ENCODE assay signal across 11 cellular contexts in genomic region chr21:44911066-44911383, GRCh38. TPM values are rescaled to one million over a fixed set of nuclear protein-coding genes. Genes with fewer than 3 reads are reported as not detected.
DNase-seq lines count a peak whose midpoint lies in the region; ATAC-seq and TF ChIP-seq lines count a peak whose summit lies in the region.
"Had no signal": no experiment of that assay in that cellular context is flagged by ENCODE, and none has a peak within 500 bp of the region (broad histone marks: within the 10 kb centered on the region; RNA-seq: fewer than 3 reads in every experiment).

No MANE protein-coding gene starts in this region.

- H3K27ac ChIP-seq in SK-N-MC, result peak overlapping the region; percentile 50; the same call in 1 of the 2 replicates
- peak overlapping the region; percentile 40 to 77 (median 61) for H3K27ac ChIP-seq in esophagus squamous epithelium
- H3K27ac ChIP-seq: WERI-Rb-1 had no signal

- H3K36me3 ChIP-seq in SK-N-MC (ENCODE audit: insufficient read depth, low read length), result no peaks in the 10 kb centered on the region
- H3K36me3 ChIP-seq in esophagus squamous epithelium, result no peaks in the 10 kb centered on the region
- H3K36me3 ChIP-seq: WERI-Rb-1 had no signal

- 38 to 44% methylated on average over 9 to 10 of the region's 10 CpGs for WGBS in esophagus squamous epithelium, 2 donors

- DNase-seq in activated CD8-positive, alpha-beta memory T cell treated with anti-CD3 and anti-CD28 coated beads, Interleukin-2, amount 10 ng/mL, durations not matched to agents 7 days and 5 days, result no peak
- DNase-seq in activated CD8-positive, alpha-beta memory T cell treated with anti-CD3 and anti-CD28 coated beads for 24 hours, result no peak
- DNase-seq in SK-N-MC (ENCODE audit: low read depth, low spot score), result no peak
- no peak for DNase-seq in esophagus squamous epithelium (lab: John Stamatoyannopoulos, UW)
- DNase-seq in DMS114 treated with DMSO at 0.1 percent for 48 hours (lab: John Stamatoyannopoulos, UW; ENCODE audit: unreplicated experiment), result no peak
- DNase-seq in ACHN, result no peak
- no peak for DNase-seq in HuH-7.5 (ENCODE audit: low spot score)
- DNase-seq: WERI-Rb-1 had no signal

- no peak for ATAC-seq in activated CD8-positive, alpha-beta memory T cell treated with anti-CD3 and anti-CD28 coated beads, Interleukin-2, amount 10 ng/mL, durations not matched to agents 7 days and 5 days
- ATAC-seq in stimulated activated memory B cell treated with anti-CD40 and anti-IgM and Interleukin-4, amounts not matched to agents 10 μg/mL and 1 μg/mL and 100 μg/mL, for 72 hours, result no peak

- peaks cover 26% of the 10 kb centered on the region for H3K36me3 Mint-ChIP-seq in activated CD8-positive, alpha-beta memory T cell treated with anti-CD3 and anti-CD28 coated beads, Interleukin-2, amount 10 ng/mL, durations not matched to agents 7 days and 5 days
- peaks cover 27% of the 10 kb centered on the region for H3K36me3 Mint-ChIP-seq in stimulated activated memory B cell treated with anti-CD40 and anti-IgM and Interleukin-4, amounts not matched to agents 10 μg/mL and 1 μg/mL and 100 μg/mL, for 72 hours

- TF ChIP-seq CTCF in esophagus squamous epithelium (IDR thresholded peaks at IDR 0.05), result no peak

- H3K4me3 Mint-ChIP-seq in activated CD8-positive, alpha-beta memory T cell treated with anti-CD3 and anti-CD28 coated beads, Interleukin-2, amount 10 ng/mL, durations not matched to agents 7 days and 5 days, result peak overlapping the region; percentile 42
- peak overlapping the region; percentile 10 for H3K4me3 Mint-ChIP-seq in stimulated activated memory B cell treated with anti-CD40 and anti-IgM and Interleukin-4, amounts not matched to agents 10 μg/mL and 1 μg/mL and 100 μg/mL, for 72 hours
- H3K4me3 Mint-ChIP-seq: endodermal cell had no signal

- H3K4me1 Mint-ChIP-seq in activated CD8-positive, alpha-beta memory T cell treated with anti-CD3 and anti-CD28 coated beads, Interleukin-2, amount 10 ng/mL, durations not matched to agents 7 days and 5 days, result peaks cover 52% of the 10 kb centered on the region
- peaks cover 90% of the 10 kb centered on the region for H3K4me1 Mint-ChIP-seq in stimulated activated memory B cell treated with anti-CD40 and anti-IgM and Interleukin-4, amounts not matched to agents 10 μg/mL and 1 μg/mL and 100 μg/mL, for 72 hours

- TF ChIP-seq POLR2A in esophagus squamous epithelium (IDR thresholded peaks at IDR 0.05), result no peak

- peaks cover 0 to 24% (median 0%) of the 10 kb centered on the region in 4 donors for H3K27me3 ChIP-seq in esophagus squamous epithelium

- no peak overlapping the region for H3K9ac ChIP-seq in SK-N-MC (ENCODE audit: insufficient read length)

- H3K4me1 ChIP-seq in esophagus squamous epithelium, result peaks cover 30 to 75% (median 39%) of the 10 kb centered on the region in 3 donors

- in situ Hi-C loops in ACHN (cut with HindIII; ENCODE audit: low pct_ligation_motif_present, low pct_unique_long_range_greater_than_20kb, low sequenced_read_pairs), result no loop called here

- H3K27ac Mint-ChIP-seq in activated CD8-positive, alpha-beta memory T cell treated with anti-CD3 and anti-CD28 coated beads, Interleukin-2, amount 10 ng/mL, durations not matched to agents 7 days and 5 days, result peak overlapping the region; percentile 83
- peak overlapping the region; percentile 87 for H3K27ac Mint-ChIP-seq in stimulated activated memory B cell treated with anti-CD40 and anti-IgM and Interleukin-4, amounts not matched to agents 10 μg/mL and 1 μg/mL and 100 μg/mL, for 72 hours
- H3K27ac Mint-ChIP-seq: endodermal cell had no signal

- H3K27me3 Mint-ChIP-seq in activated CD8-positive, alpha-beta memory T cell treated with anti-CD3 and anti-CD28 coated beads, Interleukin-2, amount 10 ng/mL, durations not matched to agents 7 days and 5 days, result no peaks in the 10 kb centered on the region
- H3K27me3 Mint-ChIP-seq in stimulated activated memory B cell treated with anti-CD40 and anti-IgM and Interleukin-4, amounts not matched to agents 10 μg/mL and 1 μg/mL and 100 μg/mL, for 72 hours, result no peaks in the 10 kb centered on the region

- no peaks in the 10 kb centered on the region for H3K9me3 ChIP-seq in SK-N-MC (ENCODE audit: low read depth, low read length)
- H3K9me3 ChIP-seq in esophagus squamous epithelium, result no peaks in the 10 kb centered on the region

- CTCF ChIA-PET in activated CD8-positive, alpha-beta memory T cell treated with anti-CD3 and anti-CD28 coated beads, Interleukin-2, amount 10 ng/mL, durations not matched to agents 7 days and 5 days (lab: Charles Lee), result interaction anchor here (0.9 to 11.1 kb wide), 5 partner anchors 10 to 110 kb away, joined by 3 to 185 read pairs (median 7); partner anchors contain the start of gene UBE2G2

- H3K9me3 Mint-ChIP-seq in activated CD8-positive, alpha-beta memory T cell treated with anti-CD3 and anti-CD28 coated beads, Interleukin-2, amount 10 ng/mL, durations not matched to agents 7 days and 5 days (ENCODE audit: low read depth), result no peaks in the 10 kb centered on the region
- no peaks in the 10 kb centered on the region for H3K9me3 Mint-ChIP-seq in stimulated activated memory B cell treated with anti-CD40 and anti-IgM and Interleukin-4, amounts not matched to agents 10 μg/mL and 1 μg/mL and 100 μg/mL, for 72 hours
- H3K9me3 Mint-ChIP-seq: endodermal cell had no signal

- H3K4me3 ChIP-seq in SK-N-MC (no peak overlapping the region), esophagus squamous epithelium (peak overlapping the region in 1 of 4 donors; percentile 27)

- intact Hi-C loops in esophagus squamous epithelium (cut with DNase I), result no loop called here

RNA-seq across cellular contexts. Expression of gene ITGB2, which starts 9.7 kb away (rescaled TPM):
- total RNA-seq in activated CD8-positive, alpha-beta memory T cell treated with anti-CD3 and anti-CD28 coated beads, Interleukin-2, amount 10 ng/mL, durations not matched to agents 7 days and 5 days, result 100 to 1,000 TPM; 336 to 372 TPM
- total RNA-seq in esophagus squamous epithelium, result 10 to 100 TPM in 2 of 4 donors, 1 to 10 TPM in 2; 6.6 to 47.1 (median 18.5) TPM
- total RNA-seq: G401 had no signal

RNA-seq across cellular contexts. Expression of gene SLX9, which starts 28.8 kb away (rescaled TPM):
- total RNA-seq in activated CD8-positive, alpha-beta memory T cell treated with anti-CD3 and anti-CD28 coated beads, Interleukin-2, amount 10 ng/mL, durations not matched to agents 7 days and 5 days, result 10 to 100 TPM; 56.8 to 62.9 TPM
- 10 to 100 TPM; 10.2 to 16.1 (median 11.1) TPM for total RNA-seq in esophagus squamous epithelium

RNA-seq across cellular contexts. Expression of gene PTTG1IP, which starts 37.5 kb away (rescaled TPM):
- 10 to 100 TPM; 46.0 to 49.9 TPM for total RNA-seq in activated CD8-positive, alpha-beta memory T cell treated with anti-CD3 and anti-CD28 coated beads, Interleukin-2, amount 10 ng/mL, durations not matched to agents 7 days and 5 days
- 100 to 1,000 TPM in 3 of 4 donors, 10 to 100 TPM in 1; 83.1 to 132 (median 114) TPM for total RNA-seq in esophagus squamous epithelium

Comparison
In these comparisons a context has a peak if more than half of its experiments do, and no peak if none do; other contexts are left out.
1. RNA of gene ITGB2, which starts 9.7 kb away (total RNA-seq): 336 to 372 TPM in activated CD8-positive, alpha-beta memory T cell treated with anti-CD3 and anti-CD28 coated beads, Interleukin-2, amount 10 ng/mL, durations not matched to agents 7 days and 5 days; 6.6 to 47.1 TPM in esophagus squamous epithelium; every median in the first group is over 4 times any median in the second.